ENCODE assay signal across 15 cellular contexts in the genomic region with DNA sequence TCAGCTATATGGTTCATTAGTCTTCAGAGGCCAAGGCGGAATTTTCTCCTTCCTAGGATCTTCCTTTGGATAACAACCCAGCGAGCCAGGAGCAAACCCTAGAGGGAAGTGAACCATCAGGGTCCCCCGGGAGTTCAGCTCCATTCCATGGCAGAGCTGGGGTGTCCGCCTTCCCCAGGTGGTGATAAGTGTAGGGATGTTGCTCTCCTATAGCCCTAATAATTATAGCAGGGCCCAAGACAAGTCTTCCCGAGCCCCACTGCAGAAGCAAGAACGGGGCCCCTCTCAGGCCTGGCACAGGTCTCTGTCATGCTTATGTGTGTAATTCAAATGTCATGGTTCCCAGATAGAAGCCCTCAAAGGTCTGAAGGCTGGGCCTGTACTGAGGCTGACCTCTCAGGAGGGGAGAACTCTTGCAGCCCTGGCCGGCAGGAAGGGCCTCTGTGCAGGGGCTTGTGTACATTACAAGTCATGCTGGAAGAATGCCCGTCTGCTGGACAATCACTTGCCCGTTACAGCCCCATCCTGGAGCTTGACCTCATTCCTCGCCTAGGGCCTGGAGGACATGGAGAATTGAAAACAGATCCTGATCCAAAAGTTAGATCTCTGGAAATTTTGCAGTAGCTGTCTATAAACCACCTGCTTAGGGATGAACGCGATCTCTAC. TPM values are rescaled to one million over a fixed set of nuclear protein-coding genes. Genes with fewer than 3 reads are reported as not detected.
DNase-seq lines count a peak whose midpoint lies in the region; ATAC-seq and TF ChIP-seq lines count a peak whose summit lies in the region.
"Had no signal": no experiment of that assay in that cellular context is flagged by ENCODE, and none has a peak within 500 bp of the region (broad histone marks: within the 10 kb centered on the region; RNA-seq: fewer than 3 reads in every experiment).

No MANE protein-coding gene starts in this region.

- WGBS in spleen, 5 donors, result 67 to 88% (median 87%) methylated on average over 10 to 12 of the region's 12 CpGs

- DNase-seq in HCEC 1CT (peak; percentile 11), adipocyte (ENCODE audit: low read depth) (peak; percentile 25), glomerular visceral epithelial cell (ENCODE audit: extremely low spot score) (peak; percentile 25), spleen (peak; percentile 46), NCI-H226 (no peak), NCI-H1048 (lab: John Stamatoyannopoulos, UW) (no peak), Right ventricle myocardium inferior (ENCODE audit: missing footprints) (no peak), ecto neural progenitor cell (ENCODE audit: low spot score) (no peak)
- DNase-seq: gastrocnemius medialis; NCI-H82; SIG-M5; stimulated activated naive CD8-positive, alpha-beta T cell treated with anti-CD3 and anti-CD28 coated beads, Interleukin-15, amount 100 ng/mL, for 72 hours had no signal

- H3K4me3 ChIP-seq in adipocyte (ENCODE audit: low read length) (no peak overlapping the region), spleen (no peak overlapping the region)
- H3K4me3 ChIP-seq: gastrocnemius medialis had no signal

- H3K27me3 ChIP-seq in adipocyte (replicated peaks; ENCODE audit: control insufficient read depth, insufficient read depth, low read length) (peaks cover 67% of the 10 kb centered on the region), spleen (replicated peaks in 1 of 7) (peaks cover 0 to 42% (median 0%) of the 10 kb centered on the region in 7 donors)

- no peak for TF ChIP-seq CTCF in spleen (IDR thresholded peaks at IDR 0.05 in 8 of 11, conservative IDR thresholded peaks at IDR 0.05 in 3 of 11)

- intact Hi-C loops in spleen (cut with DNase I; ENCODE audit: low total_unique reads), result no loop called here
- intact Hi-C loops in Right ventricle myocardium inferior (cut with DNase I), result no loop called here

- H3K9ac ChIP-seq in adipocyte (ENCODE audit: low read length), result no peak overlapping the region

- TF ChIP-seq POLR2A in spleen (IDR thresholded peaks at IDR 0.05), result no peak

- no peaks in the 10 kb centered on the region for H3K36me3 ChIP-seq in adipocyte (ENCODE audit: control insufficient read depth, insufficient read depth, low read length, severe bottlenecking)
- no peaks in the 10 kb centered on the region for H3K36me3 ChIP-seq in spleen
- H3K36me3 ChIP-seq: gastrocnemius medialis had no signal

- H3K27ac ChIP-seq in spleen, result no peak overlapping the region
- H3K27ac ChIP-seq: gastrocnemius medialis had no signal

- no peaks in the 10 kb centered on the region for H3K9me3 ChIP-seq in adipocyte (ENCODE audit: control insufficient read depth, low read length)
- no peaks in the 10 kb centered on the region for H3K9me3 ChIP-seq in spleen
- H3K9me3 ChIP-seq: gastrocnemius medialis had no signal

- H3K4me1 ChIP-seq in adipocyte (ENCODE audit: control insufficient read depth, insufficient read depth, low read length) (no peaks in the 10 kb centered on the region), spleen (peaks cover 0 to 8% (median 3%) of the 10 kb centered on the region in 6 donors)
- H3K4me1 ChIP-seq: gastrocnemius medialis had no signal

- ATAC-seq in Right ventricle myocardium inferior, result no peak
- ATAC-seq: activated naive CD4-positive, alpha-beta T cell treated with anti-CD3 and anti-CD28 coated beads, Interleukin-2, amount 50 U/mL, for 72 hours; gastrocnemius medialis; right cardiac atrium; stimulated activated naive CD8-positive, alpha-beta T cell treated with anti-CD3 and anti-CD28 coated beads, Interleukin-15, amount 100 ng/mL, for 72 hours had no signal

RNA-seq across cellular contexts. Expression of a gene that starts 17.3 kb away (rescaled TPM):
- total RNA-seq in spleen, result under 1 TPM in 1 of 7 donors, not detected in 6; 0.12 TPM
- polyA plus RNA-seq in spleen, result not detected
- not detected for total RNA-seq in Right ventricle myocardium inferior
- total RNA-seq: activated naive CD4-positive, alpha-beta T cell treated with anti-CD3 and anti-CD28 coated beads, Interleukin-2, amount 50 U/mL, for 72 hours; gastrocnemius medialis; right cardiac atrium had no signal
- polyA plus RNA-seq: keratinocyte, right cardiac atrium had no signal

Comparison
In these comparisons a context has a peak if more than half of its experiments do, and no peak if none do; other contexts are left out.
1. DNase-seq: peak in HCEC 1CT (single experiment), adipocyte (single experiment), glomerular visceral epithelial cell (single experiment) and spleen (single experiment); none in NCI-H226 (single experiment), NCI-H1048 (single experiment), Right ventricle myocardium inferior (single experiment) and ecto neural progenitor cell (single experiment).